In the genomic region with DNA sequence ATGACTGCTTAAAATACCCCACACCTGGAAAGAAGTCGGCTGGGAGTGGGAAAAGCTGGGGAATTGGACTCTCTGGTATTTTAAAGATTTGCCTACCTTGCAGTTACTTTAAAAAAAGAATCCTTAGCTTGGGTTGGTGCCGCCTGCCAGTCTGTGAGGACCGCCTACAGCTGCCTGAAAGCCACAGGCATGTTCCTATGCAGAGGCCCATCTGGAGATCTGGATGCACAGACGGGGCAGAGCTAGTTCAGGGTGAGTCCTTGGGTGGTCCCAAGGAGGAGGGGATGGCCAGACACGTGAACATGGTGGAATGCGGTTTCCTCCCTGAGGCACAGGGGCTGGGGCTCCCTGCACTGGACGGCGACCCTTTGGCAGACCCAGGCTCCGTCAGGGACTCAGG, we compare ENCODE assay signal across 15 cellular contexts.
A peak's percentile ranks its signal among the peaks of the same experiment; 100 is the strongest.
DNase-seq lines count a peak whose midpoint lies in the region; TF ChIP-seq lines count a peak whose summit lies in the region.
"Had no signal": no experiment of that assay in that cellular context is flagged by ENCODE, and none has a peak within 500 bp of the region (broad histone marks: within the 10 kb centered on the region; RNA-seq: fewer than 3 reads in every experiment).

No MANE protein-coding gene starts in this region.

- H3K4me2 ChIP-seq in BLaER1 treated with 17β-estradiol and CSF1 and Interleukin-3, amounts not matched to agents 10 nM and 100 nM: peak overlapping the region in 10 of 11 experiments; percentile 15 to 61 (median 46); a peak in 18 of 22 replicates

- H3K9me3 Mint-ChIP-seq in HFFc6: peaks cover under 1% of the 10 kb centered on the region; the same call in 1 of the 2 replicates

- peaks cover 0 to 3% (median 0%) of the 10 kb centered on the region in 11 experiments; a peak in 1 of 22 replicates for H3K36me3 ChIP-seq in BLaER1 treated with 17β-estradiol and CSF1 and Interleukin-3, amounts not matched to agents 10 nM and 100 nM

- peaks cover 24 to 48% (median 32%) of the 10 kb centered on the region in 11 experiments for H3K9me3 ChIP-seq in BLaER1 treated with 17β-estradiol and CSF1 and Interleukin-3, amounts not matched to agents 10 nM and 100 nM (replicated peaks in 1 of 11)

- peak; percentile 9 for DNase-seq in HFFc6
- peak; percentile 20 for DNase-seq in left kidney (ENCODE audit: low read depth, low spot score)
- peak; percentile 37 for DNase-seq in posterior vena cava (ENCODE audit: low spot score)
- DNase-seq in ureter (ENCODE audit: low spot score): no peak
- DNase-seq in iPS-NIHi11 (ENCODE audit: low spot score): no peak
- no peak for DNase-seq in NCI-H146 (lab: John Stamatoyannopoulos, UW)
- no peak for DNase-seq in OCI-M1 (lab: John Stamatoyannopoulos, UW)
- DNase-seq: AML-193; CD4-positive, alpha-beta memory T cell; DMS53; GOT3; H9; KG1 had no signal

- intact Hi-C loops in posterior vena cava (cut with DNase I): no loop called here

- peaks cover 35 to 56% (median 47%) of the 10 kb centered on the region in 10 experiments for H3K4me1 ChIP-seq in BLaER1 treated with 17β-estradiol and CSF1 and Interleukin-3, amounts not matched to agents 10 nM and 100 nM

- no peaks in the 10 kb centered on the region; a peak in 1 of 22 replicates for H3K27me3 ChIP-seq in BLaER1 treated with 17β-estradiol and CSF1 and Interleukin-3, amounts not matched to agents 10 nM and 100 nM

- H3K27me3 Mint-ChIP-seq in HFFc6 (ENCODE audit: insufficient read depth): peaks cover 26% of the 10 kb centered on the region

- no peaks in the 10 kb centered on the region for H3K36me3 Mint-ChIP-seq in HFFc6 (ENCODE audit: low read depth)
- H3K36me3 Mint-ChIP-seq: CD4-positive, alpha-beta memory T cell; IgD-negative memory B cell had no signal

- H3K9ac ChIP-seq in BLaER1 treated with 17β-estradiol and CSF1 and Interleukin-3, amounts not matched to agents 10 nM and 100 nM: no peak overlapping the region

- H3K27ac Mint-ChIP-seq in HFFc6: no peak overlapping the region
- H3K27ac Mint-ChIP-seq: H9 had no signal

- no peaks in the 10 kb centered on the region for H4K20me1 ChIP-seq in BLaER1 treated with 17β-estradiol and CSF1 and Interleukin-3, amounts not matched to agents 10 nM and 100 nM

- H3K27ac ChIP-seq in BLaER1 treated with 17β-estradiol and CSF1 and Interleukin-3, amounts not matched to agents 10 nM and 100 nM: peak overlapping the region in 3 of 11 experiments; percentile 6 to 88 (median 30); a peak in 3 of 22 replicates

- no peak overlapping the region for H3K4me3 Mint-ChIP-seq in HFFc6
- H3K4me3 Mint-ChIP-seq: CD4-positive, alpha-beta memory T cell; H9 had no signal

- no peak for TF ChIP-seq CTCF in HFFc6 (IDR thresholded peaks at IDR 0.05)

- H3K4me1 Mint-ChIP-seq in HFFc6 (ENCODE audit: low read depth): peaks cover 20% of the 10 kb centered on the region
- H3K4me1 Mint-ChIP-seq: H9 had no signal

- no peak overlapping the region for H3K4me3 ChIP-seq in BLaER1 treated with 17β-estradiol and CSF1 and Interleukin-3, amounts not matched to agents 10 nM and 100 nM

Comparison
In these comparisons a context has a peak if more than half of its experiments do, and no peak if none do; other contexts are left out.
1. DNase-seq: peak in HFFc6 (single experiment), left kidney (single experiment) and posterior vena cava (single experiment); none in ureter (single experiment), iPS-NIHi11 (single experiment), NCI-H146 (single experiment) and OCI-M1 (single experiment).